2 cellular contexts compared by ENCODE assay signal in genomic region chr18:13158428-13158827, GRCh38.
A peak's percentile ranks its signal among the peaks of the same experiment; 100 is the strongest.
TF ChIP-seq lines count a peak whose summit lies in the region.

No MANE protein-coding gene starts in this region.

TF ChIP-seq in HepG2, 621 proteins besides CTCF, POLR2A, EP300 and RAD21:
- TF ChIP-seq NR2F2 (IDR thresholded peaks at IDR 0.05; ENCODE audit: borderline replicate concordance, low read depth) (no peak), ZNF709 (CRISPR knock-in tag; IDR thresholded peaks at IDR 0.05) (peak; percentile 99), HMG20B (CRISPR knock-in tag; conservative IDR thresholded peaks at IDR 0.05) (no peak), RARA (CRISPR knock-in tag; IDR thresholded peaks at IDR 0.05) (no peak), ZNF12 (CRISPR knock-in tag; IDR thresholded peaks at IDR 0.05) (no peak)

TF ChIP-seq in HEK293, 187 proteins besides CTCF, POLR2A, EP300 and RAD21:
- peak; percentile 81 for TF ChIP-seq SETDB1 (IDR thresholded peaks at IDR 0.05; ENCODE audit: insufficient read length, low read length)
- TF ChIP-seq ZNF488 (tag by site-specific recombination; IDR thresholded peaks at IDR 0.05): no peak
- no peak for TF ChIP-seq ZNF354C (tag by site-specific recombination; IDR thresholded peaks at IDR 0.05; ENCODE audit: borderline replicate concordance, low read depth)
- TF ChIP-seq ZNF629 (tag by site-specific recombination; IDR thresholded peaks at IDR 0.05): no peak
- peak; percentile 22; the same call in 1 of the 2 replicates for TF ChIP-seq TRIM28 (IDR thresholded peaks at IDR 0.05; ENCODE audit: borderline replicate concordance, low read length)
- TF ChIP-seq ZNF704 (tag by site-specific recombination; IDR thresholded peaks at IDR 0.05): no peak
- no peak for TF ChIP-seq ZSCAN23 (tag by site-specific recombination; IDR thresholded peaks at IDR 0.05)
- no peak for TF ChIP-seq ZNF785 (tag by site-specific recombination; IDR thresholded peaks at IDR 0.05)
- TF ChIP-seq ZNF791 (tag by site-specific recombination; IDR thresholded peaks at IDR 0.05): peak; percentile 49; the same call in 1 of the 2 replicates
- TF ChIP-seq, protein P1, sequence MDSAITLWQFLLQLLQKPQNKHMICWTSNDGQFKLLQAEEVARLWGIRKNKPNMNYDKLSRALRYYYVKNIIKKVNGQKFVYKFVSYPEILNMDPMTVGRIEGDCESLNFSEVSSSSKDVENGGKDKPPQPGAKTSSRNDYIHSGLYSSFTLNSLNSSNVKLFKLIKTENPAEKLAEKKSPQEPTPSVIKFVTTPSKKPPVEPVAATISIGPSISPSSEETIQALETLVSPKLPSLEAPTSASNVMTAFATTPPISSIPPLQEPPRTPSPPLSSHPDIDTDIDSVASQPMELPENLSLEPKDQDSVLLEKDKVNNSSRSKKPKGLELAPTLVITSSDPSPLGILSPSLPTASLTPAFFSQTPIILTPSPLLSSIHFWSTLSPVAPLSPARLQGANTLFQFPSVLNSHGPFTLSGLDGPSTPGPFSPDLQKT (IDR thresholded peaks at IDR 0.05; ENCODE audit: borderline replicate concordance, low read depth, low read length): no peak
- TF ChIP-seq ZNF146 (tag by site-specific recombination; IDR thresholded peaks at IDR 0.05): no peak
